8 cellular contexts compared by ENCODE assay signal in the genomic region with DNA sequence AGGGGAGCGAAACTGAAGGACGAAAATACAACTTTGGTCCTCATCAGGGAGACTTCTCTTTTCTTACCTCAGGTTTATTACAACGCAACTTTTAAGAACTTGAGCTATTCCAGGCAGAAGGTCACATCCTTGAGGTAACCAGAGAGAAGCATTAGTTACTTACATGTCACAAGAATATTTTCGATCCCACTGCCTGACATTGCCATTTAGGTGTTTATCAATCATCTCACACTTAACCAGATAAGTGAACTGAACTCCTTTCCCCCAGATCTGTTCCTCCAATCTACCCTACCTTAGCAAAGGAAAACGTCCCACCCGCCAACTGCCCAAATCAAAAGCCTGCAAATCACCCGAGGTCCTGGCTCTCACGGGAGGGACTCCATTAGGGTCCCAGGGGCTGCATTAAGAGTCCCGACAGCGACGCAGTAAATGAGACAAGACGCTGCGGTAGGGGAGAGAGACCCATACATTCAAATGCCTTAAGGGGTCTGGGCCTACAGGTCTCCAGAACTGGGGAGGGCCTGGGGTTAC. TPM values are rescaled to one million over a fixed set of nuclear protein-coding genes. Genes with fewer than 3 reads are reported as not detected.
A peak's percentile ranks its signal among the peaks of the same experiment; 100 is the strongest.
DNase-seq lines count a peak whose midpoint lies in the region; ATAC-seq, FAIRE-seq and TF ChIP-seq lines count a peak whose summit lies in the region.

No MANE protein-coding gene starts in this region.

- TF ChIP-seq POLR2A in heart left ventricle (IDR thresholded peaks at IDR 0.05) (no peak), adrenal gland (IDR thresholded peaks at IDR 0.05) (no peak), uterus (IDR thresholded peaks at IDR 0.05) (no peak), GM12892 (IDR thresholded peaks at IDR 0.05; ENCODE audit: low read depth, low read length) (no peak)

- no peaks in the 10 kb centered on the region for H3K27me3 Mint-ChIP-seq in memory B cell

- H3K4me1 ChIP-seq in heart left ventricle (peaks cover 0 to 11% (median 0%) of the 10 kb centered on the region in 12 donors), adrenal gland (replicated peaks in 1 of 2) (no peaks in the 10 kb centered on the region), uterus (no peaks in the 10 kb centered on the region)

- intact Hi-C loops in heart left ventricle (cut with DNase I) = no loop called here
- intact Hi-C loops in left ventricle myocardium superior (cut with micrococcal nuclease) = no loop called here
- intact Hi-C loops in adrenal gland (cut with DNase I) = no loop called here
- intact Hi-C loops in uterus (cut with DNase I; ENCODE audit: low total_unique reads) = no loop called here
- intact Hi-C loops in posterior cingulate gyrus (cut with DNase I) = no loop called here

- H3K4me3 Mint-ChIP-seq in memory B cell = peak overlapping the region; percentile 88

- TF ChIP-seq CTCF in heart left ventricle (IDR thresholded peaks at IDR 0.05) (no peak), adrenal gland (IDR thresholded peaks at IDR 0.05) (no peak), uterus (IDR thresholded peaks at IDR 0.05) (no peak)

- peaks cover 23% of the 10 kb centered on the region for H3K4me1 Mint-ChIP-seq in memory B cell

- peak overlapping the region; percentile 6 for H3K27ac Mint-ChIP-seq in memory B cell

- FAIRE-seq in GM12892 (lab: Jason Lieb, UNC) = no peak

- H3K27ac ChIP-seq in heart left ventricle (no peak overlapping the region), adrenal gland (peak overlapping the region in 2 of 5 donors; percentile 17 to 24), uterus (no peak overlapping the region)

- peaks cover 3% of the 10 kb centered on the region for H3K9me3 Mint-ChIP-seq in memory B cell

- peak overlapping the region in 11 of 12 donors; percentile 35 to 66 (median 48) for H3K4me3 ChIP-seq in heart left ventricle
- H3K4me3 ChIP-seq in adrenal gland = peak overlapping the region in 3 of 4 donors; percentile 7 to 69 (median 65)
- peak overlapping the region; percentile 37 to 44 for H3K4me3 ChIP-seq in uterus

- peaks cover 0 to 11% (median 0%) of the 10 kb centered on the region in 9 donors for H3K27me3 ChIP-seq in heart left ventricle
- no peaks in the 10 kb centered on the region for H3K27me3 ChIP-seq in adrenal gland
- H3K27me3 ChIP-seq in uterus = no peaks in the 10 kb centered on the region

- ATAC-seq in heart left ventricle = peak in 1 of 4 donors; percentile 13
- ATAC-seq in left ventricle myocardium superior = no peak
- no peak for ATAC-seq in memory B cell (ENCODE audit: low read depth)

- no peaks in the 10 kb centered on the region for H3K36me3 ChIP-seq in heart left ventricle
- H3K36me3 ChIP-seq in adrenal gland (replicated peaks in 1 of 2) = no peaks in the 10 kb centered on the region
- H3K36me3 ChIP-seq in uterus = no peaks in the 10 kb centered on the region

- DNase-seq in heart left ventricle (no peak), left ventricle myocardium superior (no peak), adrenal gland (peak in 1 of 7 donors; percentile 1), memory B cell (ENCODE audit: low spot score in 2 of 2) (peak in 1 of 2 donors; percentile 10), uterus (no peak), GM12892 (ENCODE audit: insufficient read length) (no peak), posterior cingulate gyrus (no peak), amygdala (lab: John Stamatoyannopoulos, UW) (no peak)

- peaks cover 24% of the 10 kb centered on the region for H3K36me3 Mint-ChIP-seq in memory B cell

- H3K9me3 ChIP-seq in heart left ventricle = peaks cover 0 to 22% (median 12%) of the 10 kb centered on the region in 12 donors
- no peaks in the 10 kb centered on the region for H3K9me3 ChIP-seq in adrenal gland (replicated peaks in 1 of 3)
- peaks cover 0 to 7% of the 10 kb centered on the region in 2 donors for H3K9me3 ChIP-seq in uterus

- 35 to 41% (median 37%) methylated on average over 13 of the region's 13 CpGs for WGBS in heart left ventricle, 4 donors
- WGBS in adrenal gland, 4 donors = 21 to 26% (median 23%) methylated on average over 9 to 13 of the region's 13 CpGs

RNA-seq across cellular contexts. Expression of gene ZNF280B, which starts 0.7 kb away (rescaled TPM):
- 1 to 10 TPM in 4 of 9 donors, under 1 TPM in 5; 0.19 to 1.5 (median 0.84) TPM for total RNA-seq in heart left ventricle
- under 1 TPM; 0.06 to 0.19 TPM for polyA plus RNA-seq in heart left ventricle
- total RNA-seq in left ventricle myocardium superior = 0.62 TPM
- total RNA-seq in adrenal gland = 1 to 10 TPM; 2.2 to 7.8 (median 4.0) TPM
- 1 to 10 TPM in 2 of 3 donors, under 1 TPM in 1; 0.81 to 7.0 (median 1.4) TPM for polyA plus RNA-seq in adrenal gland
- 1 to 10 TPM in 1 of 4 donors, under 1 TPM in 2, not detected in 1; under 0.01 to 3.8 (median 0.88) TPM for total RNA-seq in uterus
- 2.9 TPM for polyA plus RNA-seq in GM12892 (2012; ENCODE audit: missing spikeins)

RNA-seq across cellular contexts. Expression of gene ZNF280A, which starts 12.3 kb away (rescaled TPM):
- not detected for total RNA-seq in heart left ventricle
- not detected for polyA plus RNA-seq in heart left ventricle
- not detected for total RNA-seq in left ventricle myocardium superior
- total RNA-seq in adrenal gland = 1 to 10 TPM in 6 of 8 donors, under 1 TPM in 2; 0.18 to 4.5 (median 2.6) TPM
- 1 to 10 TPM; 1.1 to 5.5 (median 1.1) TPM for polyA plus RNA-seq in adrenal gland
- not detected for total RNA-seq in uterus
- polyA plus RNA-seq in GM12892 (2012; ENCODE audit: missing spikeins) = not detected

RNA-seq across cellular contexts. Expression of gene PRAME, which starts 51.3 kb away (rescaled TPM):
- total RNA-seq in heart left ventricle (under 1 TPM in 1 of 9 donors, not detected in 8; 0.59 TPM), left ventricle myocardium superior (not detected), adrenal gland (1 to 10 TPM in 7 of 8 donors, under 1 TPM in 1; 0.78 to 7.1 (median 3.2) TPM), uterus (1 to 10 TPM in 1 of 4 donors, under 1 TPM in 1, not detected in 2; 0.41 to 1.3 TPM)
- polyA plus RNA-seq in heart left ventricle (under 1 TPM in 1 of 2 donors, not detected in 1; 0.23 TPM), adrenal gland (10 to 100 TPM in 1 of 3 donors, 1 to 10 TPM in 2; 4.7 to 11.6 (median 9.1) TPM)
- 2.1 TPM for polyA plus RNA-seq in GM12892 (2012; ENCODE audit: missing spikeins)
